ENCODE assay signal across 18 cellular contexts in genomic region chr5:22678886-22679285, GRCh38.
DNase-seq lines count a peak whose midpoint lies in the region; FAIRE-seq and TF ChIP-seq lines count a peak whose summit lies in the region.
"Had no signal": no experiment of that assay in that cellular context is flagged by ENCODE, and none has a peak within 500 bp of the region (broad histone marks: within the 10 kb centered on the region; RNA-seq: fewer than 3 reads in every experiment).

No MANE protein-coding gene starts in this region.

- no peaks in the 10 kb centered on the region for H3F3A ChIP-seq in PC-9 (ENCODE audit: insufficient read depth, low read depth)

- no peaks in the 10 kb centered on the region for H3K27me3 Mint-ChIP-seq in progenitor cell of endocrine pancreas
- H3K27me3 Mint-ChIP-seq: B cell; CD4-positive, alpha-beta memory T cell had no signal

- no peak overlapping the region for H3K4me2 ChIP-seq in PC-9
- H3K4me2 ChIP-seq: GM23338 had no signal

- CTCF ChIA-PET in PC-9 (lab: Charles Lee) = no interaction called here

- H4K20me1 ChIP-seq in PC-9 (ENCODE audit: insufficient read depth) = no peaks in the 10 kb centered on the region

- H3K4me1 Mint-ChIP-seq in progenitor cell of endocrine pancreas (ENCODE audit: low read depth) = peaks cover 8% of the 10 kb centered on the region
- H3K4me1 Mint-ChIP-seq: B cell; CD4-positive, alpha-beta memory T cell had no signal

- no peak overlapping the region for H3K27ac ChIP-seq in PC-9
- H3K27ac ChIP-seq: C4-2B, HL-60 had no signal

- no peaks in the 10 kb centered on the region for H3K9me3 ChIP-seq in BE2C
- H3K9me3 ChIP-seq in PC-9 (ENCODE audit: insufficient read depth, low read depth) = no peaks in the 10 kb centered on the region

- peaks cover 11% of the 10 kb centered on the region for H3K9me3 Mint-ChIP-seq in progenitor cell of endocrine pancreas (ENCODE audit: low read depth)

- no peak overlapping the region for H3K27ac Mint-ChIP-seq in progenitor cell of endocrine pancreas
- H3K27ac Mint-ChIP-seq: B cell; CD4-positive, alpha-beta memory T cell; GM23338 had no signal

- no peak overlapping the region for H3K4me3 ChIP-seq in BE2C (ENCODE audit: low read depth, low read length)
- H3K4me3 ChIP-seq in PC-9 = no peak overlapping the region
- H3K4me3 ChIP-seq in bronchial epithelial cell (ENCODE audit: low read depth, low read length) = no peak overlapping the region
- H3K4me3 ChIP-seq: GM23338 had no signal

- H3K9me2 ChIP-seq in PC-9 (ENCODE audit: insufficient read depth) = no peaks in the 10 kb centered on the region

- no peaks in the 10 kb centered on the region for H3K79me2 ChIP-seq in PC-9 (ENCODE audit: low read depth)

- H3K27me3 ChIP-seq in BE2C = no peaks in the 10 kb centered on the region
- H3K27me3 ChIP-seq in PC-9 (ENCODE audit: insufficient read depth, low read depth) = no peaks in the 10 kb centered on the region
- H3K27me3 ChIP-seq in bronchial epithelial cell (ENCODE audit: control insufficient read depth, insufficient read depth, low read length) = no peaks in the 10 kb centered on the region

- H3K4me3 Mint-ChIP-seq in progenitor cell of endocrine pancreas (ENCODE audit: low read depth) = no peak overlapping the region
- H3K4me3 Mint-ChIP-seq: B cell; CD4-positive, alpha-beta memory T cell; GM23338 had no signal

- TF ChIP-seq CTCF in BE2C (IDR thresholded peaks at IDR 0.05; ENCODE audit: low read depth, low read length) = no peak
- no peak for TF ChIP-seq CTCF in PC-9 (conservative IDR thresholded peaks at IDR 0.05)
- no peak for TF ChIP-seq CTCF in bronchial epithelial cell (IDR thresholded peaks at IDR 0.05; ENCODE audit: insufficient read depth, low read length, severe bottlenecking)
- no peak for TF ChIP-seq CTCF in D721Med (IDR thresholded peaks at IDR 0.05; ENCODE audit: insufficient read depth, missing control alignments)
- TF ChIP-seq CTCF in progenitor cell of endocrine pancreas (IDR thresholded peaks at IDR 0.05; ENCODE audit: unreplicated experiment) = no peak

- no TSS peak for BruUV-seq in PC-9 (replicated peaks; lab: Mats Ljungman, UMichigan)

- intact Hi-C loops in PC-9 (cut with micrococcal nuclease; ENCODE audit: unreplicated experiment) = no loop called here

- H2AFZ ChIP-seq in PC-9 = peak overlapping the region; percentile 32; the same call in 1 of the 2 replicates
- H2AFZ ChIP-seq: GM23338 had no signal

- POLR2A ChIA-PET in PC-9 (lab: Charles Lee; ENCODE audit: unreplicated experiment) = no interaction called here

- H3K36me3 Mint-ChIP-seq in progenitor cell of endocrine pancreas (ENCODE audit: insufficient read depth) = no peaks in the 10 kb centered on the region
- H3K36me3 Mint-ChIP-seq: CD4-positive, alpha-beta memory T cell had no signal

- FAIRE-seq in HTR-8/SVneo (lab: Jason Lieb, UNC) = peak; percentile 16
- no peak for FAIRE-seq in bronchial epithelial cell (lab: Jason Lieb, UNC)
- FAIRE-seq in D721Med (lab: Jason Lieb, UNC) = no peak
- FAIRE-seq: A204.1, GM12892 had no signal

- peak; percentile 26 for DNase-seq in BE2C
- DNase-seq in HTR-8/SVneo (ENCODE audit: insufficient read length, low spot score) = no peak
- DNase-seq in PC-9 = no peak
- DNase-seq in bronchial epithelial cell (ENCODE audit: low read depth) = peak; percentile 24
- no peak for DNase-seq in D721Med (ENCODE audit: insufficient read length, low spot score)
- no peak for DNase-seq in NK-92 (lab: John Stamatoyannopoulos, UW; ENCODE audit: unreplicated experiment)
- no peak for DNase-seq in progenitor cell of endocrine pancreas (ENCODE audit: low spot score, unreplicated experiment)
- DNase-seq: CD4-positive, alpha-beta memory T cell; DND-41; GDM1; H7; IMR-90 had no signal

- H3K4me1 ChIP-seq in BE2C = peaks cover 29% of the 10 kb centered on the region
- H3K4me1 ChIP-seq in PC-9 (replicated peaks; ENCODE audit: insufficient read depth) = no peaks in the 10 kb centered on the region

- H3K36me3 ChIP-seq in BE2C (no peaks in the 10 kb centered on the region), PC-9 (ENCODE audit: low read depth) (no peaks in the 10 kb centered on the region), bronchial epithelial cell (ENCODE audit: control insufficient read depth, insufficient read depth, low read length) (no peaks in the 10 kb centered on the region)

Comparison
In these comparisons a context has a peak if more than half of its experiments do, and no peak if none do; other contexts are left out.
1. DNase-seq: peak in BE2C (single experiment) and bronchial epithelial cell (single experiment); none in HTR-8/SVneo (single experiment), PC-9 (0 of 2), D721Med (single experiment), NK-92 (single experiment) and progenitor cell of endocrine pancreas (single experiment).